Comparison of ENCODE assay signal across 1 cellular context in the genomic region with DNA sequence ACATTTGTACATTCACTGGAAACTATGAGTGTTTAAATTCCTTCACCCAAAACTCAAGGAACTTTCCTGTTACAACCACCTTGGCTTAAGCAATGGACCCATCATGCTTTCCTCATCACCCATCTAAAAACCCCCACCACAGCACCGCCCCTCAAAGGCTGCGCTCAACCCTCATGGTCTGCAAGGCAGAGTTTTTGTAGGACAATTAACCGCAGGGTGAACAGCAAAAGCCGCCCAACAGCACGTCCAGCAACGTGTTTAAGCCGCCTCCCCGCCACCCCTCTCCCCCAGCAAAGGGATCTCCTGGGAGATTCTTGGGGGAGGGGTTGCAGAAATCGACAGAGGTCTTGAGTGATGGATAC.
TF ChIP-seq lines count a peak whose summit lies in the region.

No MANE protein-coding gene starts in this region.

TF ChIP-seq in SK-N-SH, 30 proteins besides CTCF, POLR2A, EP300 and RAD21 (continued from another document):
- TF ChIP-seq, protein P1, sequence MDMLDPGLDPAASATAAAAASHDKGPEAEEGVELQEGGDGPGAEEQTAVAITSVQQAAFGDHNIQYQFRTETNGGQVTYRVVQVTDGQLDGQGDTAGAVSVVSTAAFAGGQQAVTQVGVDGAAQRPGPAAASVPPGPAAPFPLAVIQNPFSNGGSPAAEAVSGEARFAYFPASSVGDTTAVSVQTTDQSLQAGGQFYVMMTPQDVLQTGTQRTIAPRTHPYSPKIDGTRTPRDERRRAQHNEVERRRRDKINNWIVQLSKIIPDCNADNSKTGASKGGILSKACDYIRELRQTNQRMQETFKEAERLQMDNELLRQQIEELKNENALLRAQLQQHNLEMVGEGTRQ (IDR thresholded peaks at IDR 0.05; ENCODE audit: borderline replicate concordance, low read depth, low read length), result no peak
- TF ChIP-seq ZBTB33 (IDR thresholded peaks at IDR 0.05; ENCODE audit: borderline replicate concordance, low read depth) (no peak), GABPA (IDR thresholded peaks at IDR 0.05; ENCODE audit: low read depth) (no peak)
